ENCODE assay signal across 1 cellular context in the genomic region with DNA sequence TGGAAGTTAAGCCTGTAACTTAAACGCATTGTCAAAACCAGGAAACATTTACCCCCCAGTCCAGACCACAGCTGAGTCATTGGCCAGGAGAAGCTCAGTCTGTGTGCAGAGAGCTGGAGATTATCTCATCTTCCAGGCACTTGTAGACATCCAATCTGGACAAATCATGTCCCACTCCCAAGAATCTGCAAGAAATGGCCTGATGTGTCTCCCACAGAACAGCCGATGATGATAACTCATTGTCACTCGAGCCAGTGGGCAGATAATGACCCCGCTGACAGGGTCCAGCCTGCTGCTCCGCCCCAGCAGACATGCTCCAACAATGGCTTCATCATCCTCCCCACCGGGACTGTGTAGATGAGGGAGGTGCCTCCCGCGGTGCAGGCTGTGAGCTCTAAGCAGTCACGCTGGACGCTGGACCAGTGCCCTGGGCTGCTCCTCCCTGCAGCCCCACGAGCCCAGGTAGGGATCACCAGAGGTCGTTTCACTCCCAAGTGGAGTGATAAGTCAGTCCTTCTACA.
TF ChIP-seq lines count a peak whose summit lies in the region.

No MANE protein-coding gene starts in this region.

TF ChIP-seq in WTC11, 78 proteins besides CTCF, POLR2A, EP300 and RAD21 (continued from another document):
- TF ChIP-seq, protein P1, sequence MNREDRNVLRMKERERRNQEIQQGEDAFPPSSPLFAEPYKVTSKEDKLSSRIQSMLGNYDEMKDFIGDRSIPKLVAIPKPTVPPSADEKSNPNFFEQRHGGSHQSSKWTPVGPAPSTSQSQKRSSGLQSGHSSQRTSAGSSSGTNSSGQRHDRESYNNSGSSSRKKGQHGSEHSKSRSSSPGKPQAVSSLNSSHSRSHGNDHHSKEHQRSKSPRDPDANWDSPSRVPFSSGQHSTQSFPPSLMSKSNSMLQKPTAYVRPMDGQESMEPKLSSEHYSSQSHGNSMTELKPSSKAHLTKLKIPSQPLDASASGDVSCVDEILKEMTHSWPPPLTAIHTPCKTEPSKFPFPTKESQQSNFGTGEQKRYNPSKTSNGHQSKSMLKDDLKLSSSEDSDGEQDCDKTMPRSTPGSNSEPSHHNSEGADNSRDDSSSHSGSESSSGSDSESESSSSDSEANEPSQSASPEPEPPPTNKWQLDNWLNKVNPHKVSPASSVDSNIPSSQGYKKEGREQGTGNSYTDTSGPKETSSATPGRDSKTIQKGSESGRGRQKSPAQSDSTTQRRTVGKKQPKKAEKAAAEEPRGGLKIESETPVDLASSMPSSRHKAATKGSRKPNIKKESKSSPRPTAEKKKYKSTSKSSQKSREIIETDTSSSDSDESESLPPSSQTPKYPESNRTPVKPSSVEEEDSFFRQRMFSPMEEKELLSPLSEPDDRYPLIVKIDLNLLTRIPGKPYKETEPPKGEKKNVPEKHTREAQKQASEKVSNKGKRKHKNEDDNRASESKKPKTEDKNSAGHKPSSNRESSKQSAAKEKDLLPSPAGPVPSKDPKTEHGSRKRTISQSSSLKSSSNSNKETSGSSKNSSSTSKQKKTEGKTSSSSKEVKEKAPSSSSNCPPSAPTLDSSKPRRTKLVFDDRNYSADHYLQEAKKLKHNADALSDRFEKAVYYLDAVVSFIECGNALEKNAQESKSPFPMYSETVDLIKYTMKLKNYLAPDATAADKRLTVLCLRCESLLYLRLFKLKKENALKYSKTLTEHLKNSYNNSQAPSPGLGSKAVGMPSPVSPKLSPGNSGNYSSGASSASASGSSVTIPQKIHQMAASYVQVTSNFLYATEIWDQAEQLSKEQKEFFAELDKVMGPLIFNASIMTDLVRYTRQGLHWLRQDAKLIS (CRISPR knock-in tag; IDR thresholded peaks at IDR 0.05; ENCODE audit: borderline replicate concordance), result no peak
